In genomic region chr19:35756373-35757230, GRCh38 we compare ENCODE assay signal across 8 cellular contexts. TPM values are rescaled to one million over a fixed set of nuclear protein-coding genes. Genes with fewer than 3 reads are reported as not detected.
A peak's percentile ranks its signal among the peaks of the same experiment; 100 is the strongest.
DNase-seq lines count a peak whose midpoint lies in the region; ATAC-seq and TF ChIP-seq lines count a peak whose summit lies in the region.

HSPB6 (minus strand) TSS chr19:35757029; CDS start chr19:35757008, 21 bp downstream.

- H3K4me1 ChIP-seq in ascending aorta, result peaks cover 7 to 24% of the 10 kb centered on the region in 2 donors

- no peaks in the 10 kb centered on the region for H3K27me3 Mint-ChIP-seq in T-helper 2 cell treated with Interferon-gamma antibody and Interleukin-4, amounts not matched to agents 5 μg/mL and 100 μg/mL, for 36 hours (ENCODE audit: low read depth)
- peaks cover 7 to 12% (median 9%) of the 10 kb centered on the region in 3 donors for H3K27me3 Mint-ChIP-seq in immature natural killer cell (ENCODE audit: low read depth in 3 of 3)

- H3K36me3 ChIP-seq in ascending aorta, result peaks cover 23 to 24% of the 10 kb centered on the region in 2 donors

- H3K27me3 ChIP-seq in ascending aorta, result no peaks in the 10 kb centered on the region

- H3K9me3 Mint-ChIP-seq in T-helper 2 cell treated with Interferon-gamma antibody and Interleukin-4, amounts not matched to agents 5 μg/mL and 100 μg/mL, for 36 hours, result no peaks in the 10 kb centered on the region
- H3K9me3 Mint-ChIP-seq in immature natural killer cell, result no peaks in the 10 kb centered on the region
- no peaks in the 10 kb centered on the region for H3K9me3 Mint-ChIP-seq in stimulated activated effector memory CD8-positive, alpha-beta T cell treated with anti-CD3 and anti-CD28 coated beads, Interleukin-12 subunit alpha, Interleukin-12 subunit beta, amount 100 ng/mL, for 72 hours

- peak within 1 kb of the TSS; percentile 86 for H3K4me3 Mint-ChIP-seq in T-helper 2 cell treated with Interferon-gamma antibody and Interleukin-4, amounts not matched to agents 5 μg/mL and 100 μg/mL, for 36 hours
- H3K4me3 Mint-ChIP-seq in immature natural killer cell, result peak within 1 kb of the TSS; percentile 88 to 98 (median 94)
- peak within 1 kb of the TSS; percentile 93 for H3K4me3 Mint-ChIP-seq in stimulated activated effector memory CD8-positive, alpha-beta T cell treated with anti-CD3 and anti-CD28 coated beads, Interleukin-12 subunit alpha, Interleukin-12 subunit beta, amount 100 ng/mL, for 72 hours

- no peak for DNase-seq in T-helper 2 cell treated with Interferon-gamma antibody and Interleukin-4, amounts not matched to agents 5 μg/mL and 100 μg/mL, for 36 hours (ENCODE audit: low spot score)
- DNase-seq in T-helper 2 cell, result no peak
- DNase-seq in ascending aorta (ENCODE audit: low spot score in 2 of 2), result peak in 1 of 2 donors; percentile 89
- DNase-seq in immature natural killer cell, result no peak
- DNase-seq in stimulated activated effector memory CD8-positive, alpha-beta T cell treated with anti-CD3 and anti-CD28 coated beads, Interleukin-12 subunit alpha, Interleukin-12 subunit beta, amount 100 ng/mL, for 72 hours (ENCODE audit: low spot score in 2 of 2), result no peak
- DNase-seq in NCI-H2081 treated with DMSO at 0.1 percent for 48 hours (lab: John Stamatoyannopoulos, UW), result no peak
- DNase-seq in NCI-H187 (lab: John Stamatoyannopoulos, UW), result no peak

- no peak for TF ChIP-seq CTCF in ascending aorta (IDR thresholded peaks at IDR 0.05)

- peaks cover 17% of the 10 kb centered on the region for H3K36me3 Mint-ChIP-seq in T-helper 2 cell treated with Interferon-gamma antibody and Interleukin-4, amounts not matched to agents 5 μg/mL and 100 μg/mL, for 36 hours (ENCODE audit: low read depth)
- H3K36me3 Mint-ChIP-seq in immature natural killer cell, result peaks cover 0 to 19% (median 3%) of the 10 kb centered on the region in 3 donors
- H3K36me3 Mint-ChIP-seq in stimulated activated effector memory CD8-positive, alpha-beta T cell treated with anti-CD3 and anti-CD28 coated beads, Interleukin-12 subunit alpha, Interleukin-12 subunit beta, amount 100 ng/mL, for 72 hours, result peaks cover 28% of the 10 kb centered on the region

- H3K27ac ChIP-seq in ascending aorta, result peak within 1 kb of the TSS; percentile 99

- peaks cover 20% of the 10 kb centered on the region for H3K4me1 Mint-ChIP-seq in T-helper 2 cell treated with Interferon-gamma antibody and Interleukin-4, amounts not matched to agents 5 μg/mL and 100 μg/mL, for 36 hours (ENCODE audit: low read depth)
- peaks cover 25 to 32% of the 10 kb centered on the region in 2 donors for H3K4me1 Mint-ChIP-seq in immature natural killer cell
- peaks cover 40% of the 10 kb centered on the region for H3K4me1 Mint-ChIP-seq in stimulated activated effector memory CD8-positive, alpha-beta T cell treated with anti-CD3 and anti-CD28 coated beads, Interleukin-12 subunit alpha, Interleukin-12 subunit beta, amount 100 ng/mL, for 72 hours

- no peak for ATAC-seq in stimulated activated effector memory CD8-positive, alpha-beta T cell treated with anti-CD3 and anti-CD28 coated beads, Interleukin-12 subunit alpha, Interleukin-12 subunit beta, amount 100 ng/mL, for 72 hours
- no peak for ATAC-seq in GM18519 (IDR thresholded peaks at IDR 0.05; ENCODE audit: low FRiP score, unreplicated experiment)

- intact Hi-C loops in ascending aorta (cut with DNase I), result loop anchor here (1.0 to 5.0 kb wide), 8 partner anchors 8 to 396 kb away; partner anchors contain the start of genes APLP1, COX7A1, ETV2 and LIN37

- H3K27ac Mint-ChIP-seq in T-helper 2 cell treated with Interferon-gamma antibody and Interleukin-4, amounts not matched to agents 5 μg/mL and 100 μg/mL, for 36 hours, result peak within 1 kb of the TSS; percentile 92
- peak within 1 kb of the TSS; percentile 85 to 98 (median 94) for H3K27ac Mint-ChIP-seq in immature natural killer cell
- peak within 1 kb of the TSS; percentile 97 for H3K27ac Mint-ChIP-seq in stimulated activated effector memory CD8-positive, alpha-beta T cell treated with anti-CD3 and anti-CD28 coated beads, Interleukin-12 subunit alpha, Interleukin-12 subunit beta, amount 100 ng/mL, for 72 hours

- H3K4me3 ChIP-seq in ascending aorta, result peak within 1 kb of the TSS; percentile 53 to 85

- H3K9me3 ChIP-seq in ascending aorta, result no peaks in the 10 kb centered on the region

RNA-seq across cellular contexts. Expression of gene HSPB6, which starts in this region (rescaled TPM):
- 265 TPM for total RNA-seq in ascending aorta
- not detected for polyA plus RNA-seq in immature natural killer cell
